In genomic region chr2:236627193-236627592, GRCh38 we compare ENCODE assay signal across 27 cellular contexts. TPM values are rescaled to one million over a fixed set of nuclear protein-coding genes. Genes with fewer than 3 reads are reported as not detected.
"Had no signal": no experiment of that assay in that cellular context is flagged by ENCODE, and none has a peak within 500 bp of the region (broad histone marks: within the 10 kb centered on the region; RNA-seq: fewer than 3 reads in every experiment).

No MANE protein-coding gene starts in this region.

- H3K4me1 ChIP-seq: colonic mucosa, gastrocnemius medialis, neural progenitor cell, psoas muscle had no signal

- H3K36me3 Mint-ChIP-seq: memory B cell; mesothelial cell of epicardium; naive B cell; natural killer cell treated with Interleukin-12 subunit alpha and Interleukin-12 subunit beta and Interleukin-15 and Interleukin-18, amount 100 ng/mL, for 72 hours; neural progenitor cell; stimulated activated effector memory CD8-positive, alpha-beta T cell treated with anti-CD3 and anti-CD28 coated beads, Interleukin-12 subunit alpha, Interleukin-12 subunit beta, amount 100 ng/mL, for 72 hours; type B pancreatic cell had no signal

- ATAC-seq: gastrocnemius medialis; left lobe of liver; mucosa of descending colon; natural killer cell treated with Interleukin-12 subunit alpha and Interleukin-12 subunit beta and Interleukin-15 and Interleukin-18, amount 100 ng/mL, for 72 hours; psoas muscle; stimulated activated effector memory CD8-positive, alpha-beta T cell treated with anti-CD3 and anti-CD28 coated beads, Interleukin-12 subunit alpha, Interleukin-12 subunit beta, amount 100 ng/mL, for 72 hours had no signal

- H3K9me3 ChIP-seq: colonic mucosa, gastrocnemius medialis, mucosa of descending colon, psoas muscle, stomach, testis, tibial artery had no signal

- H3K9ac ChIP-seq: neural progenitor cell had no signal

- H3K27ac Mint-ChIP-seq: memory B cell; mesothelial cell of epicardium; naive B cell; natural killer cell treated with Interleukin-12 subunit alpha and Interleukin-12 subunit beta and Interleukin-15 and Interleukin-18, amount 100 ng/mL, for 72 hours; neural progenitor cell; stimulated activated effector memory CD8-positive, alpha-beta T cell treated with anti-CD3 and anti-CD28 coated beads, Interleukin-12 subunit alpha, Interleukin-12 subunit beta, amount 100 ng/mL, for 72 hours; type B pancreatic cell had no signal

- H3K4me1 Mint-ChIP-seq: central memory CD8-positive, alpha-beta T cell; memory B cell had no signal

- H3K4me3 Mint-ChIP-seq: central memory CD8-positive, alpha-beta T cell; memory B cell; mesothelial cell of epicardium; naive B cell; natural killer cell treated with Interleukin-12 subunit alpha and Interleukin-12 subunit beta and Interleukin-15 and Interleukin-18, amount 100 ng/mL, for 72 hours; neural progenitor cell; stimulated activated effector memory CD8-positive, alpha-beta T cell treated with anti-CD3 and anti-CD28 coated beads, Interleukin-12 subunit alpha, Interleukin-12 subunit beta, amount 100 ng/mL, for 72 hours; type B pancreatic cell had no signal

- H3K4me3 ChIP-seq: colonic mucosa, gastrocnemius medialis, lung, mucosa of descending colon, neural progenitor cell, psoas muscle, stomach, testis, tibial artery had no signal

- H3K27me3 ChIP-seq: colonic mucosa, gastrocnemius medialis, neural progenitor cell, stomach, testis, tibial artery had no signal

- H3K9me3 Mint-ChIP-seq: central memory CD8-positive, alpha-beta T cell; memory B cell; mesothelial cell of epicardium; naive B cell; natural killer cell treated with Interleukin-12 subunit alpha and Interleukin-12 subunit beta and Interleukin-15 and Interleukin-18, amount 100 ng/mL, for 72 hours; neural progenitor cell; stimulated activated effector memory CD8-positive, alpha-beta T cell treated with anti-CD3 and anti-CD28 coated beads, Interleukin-12 subunit alpha, Interleukin-12 subunit beta, amount 100 ng/mL, for 72 hours; type B pancreatic cell had no signal

- H3K36me3 ChIP-seq: colonic mucosa, gastrocnemius medialis, neural progenitor cell, stomach, tibial artery had no signal

- H3K27ac ChIP-seq: colonic mucosa, gastrocnemius medialis, neural progenitor cell, psoas muscle, stomach, testis, tibial artery had no signal

- DNase-seq: colonic mucosa; dermis blood vessel endothelial cell; effector memory CD4-positive, alpha-beta T cell; erythroblast; gastrocnemius medialis; kidney; mucosa of descending colon; naive B cell; small intestine; stimulated activated CD4-positive, alpha-beta T cell treated with anti-CD3 and anti-CD28 coated beads, Interleukin-12 subunit alpha, Interleukin-12 subunit beta, amount 100 ng/mL, for 4 hours; stimulated activated CD4-positive, alpha-beta T cell treated with anti-CD3 and anti-CD28 coated beads, Interleukin-1b, Interleukin-23, amount 100 ng/mL, for 48 hours; stimulated activated CD4-positive, alpha-beta T cell treated with anti-CD3 and anti-CD28 coated beads, Interleukin-4, amount 100 ng/mL, for 24 hours; stimulated activated naive CD4-positive, alpha-beta T cell treated with Interleukin-2 at 50 U/mL for 16 hours; stomach; testis had no signal

- H3K4me2 ChIP-seq: neural progenitor cell had no signal

- H2AFZ ChIP-seq: neural progenitor cell had no signal

RNA-seq across cellular contexts. Expression of gene ACKR3, which starts 57.6 kb away (rescaled TPM):
- total RNA-seq: fibroblast of villous mesenchyme had no signal
